ENCODE assay signal across 20 cellular contexts in genomic region chr6:143164565-143165105, GRCh38.
DNase-seq lines count a peak whose midpoint lies in the region; FAIRE-seq and TF ChIP-seq lines count a peak whose summit lies in the region.
"Had no signal": no experiment of that assay in that cellular context is flagged by ENCODE, and none has a peak within 500 bp of the region (broad histone marks: within the 10 kb centered on the region; RNA-seq: fewer than 3 reads in every experiment).

No MANE protein-coding gene starts in this region.

- no peak for TF ChIP-seq POLR2A in ovary (IDR thresholded peaks at IDR 0.05)

- no peak overlapping the region for H3K4me3 Mint-ChIP-seq in astrocyte (ENCODE audit: unreplicated experiment)
- no peak overlapping the region for H3K4me3 Mint-ChIP-seq in nephron progenitor cell
- H3K4me3 Mint-ChIP-seq: CD4-positive, CD25-positive, alpha-beta regulatory T cell had no signal

- H3K27me3 Mint-ChIP-seq in astrocyte (ENCODE audit: low read depth, unreplicated experiment) (no peaks in the 10 kb centered on the region), nephron progenitor cell (ENCODE audit: low read depth, poor library complexity) (no peaks in the 10 kb centered on the region)
- H3K27me3 Mint-ChIP-seq: CD4-positive, CD25-positive, alpha-beta regulatory T cell had no signal

- intact Hi-C loops in ovary (cut with DNase I) = no loop called here

- no peak for TF ChIP-seq EP300 in ovary (IDR thresholded peaks at IDR 0.05)

- TF ChIP-seq CTCF in astrocyte (IDR thresholded peaks at IDR 0.05; ENCODE audit: insufficient read depth, low read depth, low read length) (no peak), nephron progenitor cell (IDR thresholded peaks at IDR 0.05) (no peak), ovary (IDR thresholded peaks at IDR 0.05) (no peak)

- peaks cover 32% of the 10 kb centered on the region for H3K4me1 Mint-ChIP-seq in astrocyte (ENCODE audit: low read depth, unreplicated experiment)
- peaks cover 7% of the 10 kb centered on the region for H3K4me1 Mint-ChIP-seq in nephron progenitor cell
- H3K4me1 Mint-ChIP-seq: CD4-positive, CD25-positive, alpha-beta regulatory T cell had no signal

- H3K36me3 ChIP-seq in astrocyte (ENCODE audit: insufficient read depth, low read length) (no peaks in the 10 kb centered on the region), ovary (no peaks in the 10 kb centered on the region)
- H3K36me3 ChIP-seq: cardiac muscle cell had no signal

- no peak overlapping the region for H2AFZ ChIP-seq in astrocyte (ENCODE audit: low read depth, low read length)

- H3K4me1 ChIP-seq in astrocyte (ENCODE audit: insufficient read depth, low read length) (no peaks in the 10 kb centered on the region), ovary (ENCODE audit: insufficient read depth) (peaks cover 1% of the 10 kb centered on the region)

- H3K79me2 ChIP-seq in astrocyte (ENCODE audit: insufficient read depth, low read length) = no peaks in the 10 kb centered on the region

- H4K20me1 ChIP-seq in astrocyte (ENCODE audit: insufficient read depth, low read length) = no peaks in the 10 kb centered on the region

- H3K27ac ChIP-seq in astrocyte (ENCODE audit: low read depth, low read length) (no peak overlapping the region), ovary (peak overlapping the region in 1 of 2 donors; percentile 67)
- H3K27ac ChIP-seq: cardiac muscle cell, SK-N-MC had no signal

- H3K9me3 ChIP-seq in astrocyte (ENCODE audit: insufficient read depth, low read depth, low read length) (no peaks in the 10 kb centered on the region), ovary (no peaks in the 10 kb centered on the region)

- 52 to 64% (median 61%) methylated on average over 5 of the region's 5 CpGs for WGBS in ovary, 3 donors

- peaks cover 6% of the 10 kb centered on the region for H3K36me3 Mint-ChIP-seq in astrocyte (ENCODE audit: low read depth, unreplicated experiment)
- peaks cover 5% of the 10 kb centered on the region for H3K36me3 Mint-ChIP-seq in nephron progenitor cell (ENCODE audit: low read depth)

- H3K9ac ChIP-seq in astrocyte (ENCODE audit: low read length) = no peak overlapping the region

- H3K27me3 ChIP-seq in astrocyte (ENCODE audit: insufficient read depth, low read length) = no peaks in the 10 kb centered on the region
- no peaks in the 10 kb centered on the region for H3K27me3 ChIP-seq in ovary
- H3K27me3 ChIP-seq: cardiac muscle cell, dorsolateral prefrontal cortex had no signal

- H3K9me3 Mint-ChIP-seq in astrocyte (ENCODE audit: unreplicated experiment) (no peaks in the 10 kb centered on the region), nephron progenitor cell (no peaks in the 10 kb centered on the region)

- peak; percentile 20 for FAIRE-seq in astrocyte (lab: Jason Lieb, UNC)
- FAIRE-seq: frontal cortex, HepG2 had no signal

- H3K4me3 ChIP-seq in astrocyte (ENCODE audit: insufficient read depth, low read depth, low read length) (no peak overlapping the region), ovary (no peak overlapping the region)
- H3K4me3 ChIP-seq: cardiac muscle cell, dorsolateral prefrontal cortex, SK-N-MC had no signal

- H3K4me2 ChIP-seq in astrocyte (ENCODE audit: low read length) = no peak overlapping the region

- DNase-seq in Daoy (ENCODE audit: low read depth) (peak; percentile 49), M059J (ENCODE audit: low read depth) (peak; percentile 40), astrocyte (ENCODE audit: low read depth) (peak; percentile 50), nephron progenitor cell (no peak), ovary (no peak), activated gamma-delta T cell (lab: John Stamatoyannopoulos, UW) (no peak), germinal center (ENCODE audit: low spot score) (no peak)
- DNase-seq in activated CD4-positive, CD25-positive, alpha-beta regulatory T cell (lab: John Stamatoyannopoulos, UW) = no peak
- DNase-seq: ACHN; CD4-positive, CD25-positive, alpha-beta regulatory T cell; DMS153; dorsolateral prefrontal cortex; midbrain; NCI-H2029 treated with DMSO at 0.1 percent for 48 hours; NCI-H774; substantia nigra had no signal

- H3K27ac Mint-ChIP-seq in astrocyte (ENCODE audit: unreplicated experiment) (no peak overlapping the region), nephron progenitor cell (peak overlapping the region; percentile 55)
- H3K27ac Mint-ChIP-seq: CD4-positive, CD25-positive, alpha-beta regulatory T cell had no signal

Comparison
In these comparisons a context has a peak if more than half of its experiments do, and no peak if none do; other contexts are left out.
1. DNase-seq: peak in Daoy (single experiment), M059J (single experiment) and astrocyte (single experiment); none in nephron progenitor cell (single experiment), ovary (0 of 5), activated CD4-positive, CD25-positive, alpha-beta regulatory T cell (0 of 4), activated gamma-delta T cell (single experiment) and germinal center (single experiment).